ENCODE assay signal across 8 cellular contexts in the genomic region with DNA sequence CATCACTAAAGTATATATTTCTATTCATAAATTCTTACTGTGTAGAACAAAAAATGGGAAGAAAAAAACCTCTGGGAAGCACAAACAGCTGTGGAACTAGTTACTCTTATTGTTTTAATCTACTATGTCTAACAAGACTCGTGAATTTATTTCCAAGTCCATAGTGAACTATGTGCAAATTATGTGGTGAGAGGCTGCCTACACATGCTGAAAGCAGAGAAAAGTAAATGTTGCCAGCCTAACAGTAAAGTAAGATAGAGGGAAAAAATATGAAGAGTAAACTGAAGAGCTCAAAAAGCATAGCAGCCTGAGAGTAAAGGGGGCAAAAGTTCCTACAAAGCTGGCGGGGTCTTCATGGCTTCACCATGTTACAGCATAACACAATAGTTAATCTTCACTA. TPM values are rescaled to one million over a fixed set of nuclear protein-coding genes. Genes with fewer than 3 reads are reported as not detected.
A peak's percentile ranks its signal among the peaks of the same experiment; 100 is the strongest.
DNase-seq lines count a peak whose midpoint lies in the region; ATAC-seq and TF ChIP-seq lines count a peak whose summit lies in the region.

No MANE protein-coding gene starts in this region.

- peaks cover 35% of the 10 kb centered on the region for H3K4me1 Mint-ChIP-seq in MCF 10A (ENCODE audit: insufficient read depth, unreplicated experiment)
- peaks cover 79% of the 10 kb centered on the region for H3K4me1 Mint-ChIP-seq in activated B cell treated with CpG ODN at 0.5 μM for 24 hours
- peaks cover 27% of the 10 kb centered on the region for H3K4me1 Mint-ChIP-seq in glutamatergic neuron (ENCODE audit: low read depth, unreplicated experiment)

- H3K9me3 Mint-ChIP-seq in MCF 10A (ENCODE audit: unreplicated experiment), result no peaks in the 10 kb centered on the region
- no peaks in the 10 kb centered on the region for H3K9me3 Mint-ChIP-seq in activated B cell treated with CpG ODN at 0.5 μM for 24 hours
- H3K9me3 Mint-ChIP-seq in glutamatergic neuron (ENCODE audit: unreplicated experiment), result peaks cover 5% of the 10 kb centered on the region

- CTCF ChIA-PET in MCF 10A (lab: Yijun Ruan, JAX), result interaction anchor here (0.9 to 1.1 kb wide), 4 partner anchors 64 to 996 kb away, joined by 3 read pairs; no protein-coding TSS in a partner anchor
- CTCF ChIA-PET in activated B cell treated with CpG ODN at 0.5 μM for 24 hours (lab: Charles Lee), result interaction anchor here (1.0 to 2.5 kb wide), 2 partner anchors 64 to 276 kb away, joined by 4 to 7 read pairs; no protein-coding TSS in a partner anchor

- H3K4me1 ChIP-seq in breast epithelium (peaks cover 0 to 12% of the 10 kb centered on the region in 2 donors), stomach (peaks cover 21 to 80% (median 61%) of the 10 kb centered on the region in 4 donors)

- H3K36me3 Mint-ChIP-seq in MCF 10A (ENCODE audit: insufficient read depth, unreplicated experiment) (peaks cover 20% of the 10 kb centered on the region), activated B cell treated with CpG ODN at 0.5 μM for 24 hours (ENCODE audit: low read depth) (peaks cover 54% of the 10 kb centered on the region), glutamatergic neuron (ENCODE audit: unreplicated experiment) (no peaks in the 10 kb centered on the region)

- TF ChIP-seq CTCF in MCF 10A (IDR thresholded peaks at IDR 0.05; ENCODE audit: unreplicated experiment) (no peak), breast epithelium (IDR thresholded peaks at IDR 0.05) (no peak), activated B cell treated with CpG ODN at 0.5 μM for 24 hours (IDR thresholded peaks at IDR 0.05) (no peak), glutamatergic neuron (IDR thresholded peaks at IDR 0.05; ENCODE audit: partially characterized antibody, unreplicated experiment) (no peak), stomach (IDR thresholded peaks at IDR 0.05) (no peak)

- TF ChIP-seq POLR2A in breast epithelium (IDR thresholded peaks at IDR 0.05) (no peak), stomach (IDR thresholded peaks at IDR 0.05) (no peak)

- H3K36me3 ChIP-seq in breast epithelium (no peaks in the 10 kb centered on the region), stomach (peaks cover 0 to 9% (median 4%) of the 10 kb centered on the region in 4 donors)

- no peaks in the 10 kb centered on the region for H3K9me3 ChIP-seq in breast epithelium
- H3K9me3 ChIP-seq in stomach, result no peaks in the 10 kb centered on the region

- H3K27me3 Mint-ChIP-seq in MCF 10A (ENCODE audit: insufficient read depth, unreplicated experiment) (no peaks in the 10 kb centered on the region), activated B cell treated with CpG ODN at 0.5 μM for 24 hours (no peaks in the 10 kb centered on the region), glutamatergic neuron (ENCODE audit: unreplicated experiment) (peaks cover 4% of the 10 kb centered on the region)

- H3K27ac ChIP-seq in breast epithelium, result peak overlapping the region in 1 of 2 donors; percentile 30
- H3K27ac ChIP-seq in stomach, result peak overlapping the region in 3 of 5 donors; percentile 11 to 41 (median 28)

- BruUV-seq in MCF 10A (replicated peaks; lab: Mats Ljungman, UMichigan), result no TSS peak

- H3K4me3 ChIP-seq in breast epithelium (peak overlapping the region in 1 of 3 donors; percentile 86), stomach (peak overlapping the region in 2 of 4 donors; percentile 7 to 96)

- H3K4me3 Mint-ChIP-seq in MCF 10A (ENCODE audit: unreplicated experiment) (peak overlapping the region; percentile 84), activated B cell treated with CpG ODN at 0.5 μM for 24 hours (peak overlapping the region; percentile 91), glutamatergic neuron (ENCODE audit: unreplicated experiment) (peak overlapping the region; percentile 93)

- 35 to 46% (median 38%) methylated on average over 2 of the region's 2 CpGs for WGBS in stomach, 5 donors

- no peak for ATAC-seq in activated B cell treated with CpG ODN at 0.5 μM for 24 hours (ENCODE audit: low read depth)
- ATAC-seq in HG02588 (IDR thresholded peaks at IDR 0.05; ENCODE audit: unreplicated experiment), result no peak

- TF ChIP-seq EP300 in stomach (IDR thresholded peaks at IDR 0.05), result no peak

- POLR2A ChIA-PET in MCF 10A (lab: Yijun Ruan, JAX), result interaction anchor here (0.7 to 6.9 kb wide), 7 partner anchors 10 to 178 kb away, joined by 3 to 118 read pairs (median 10); a partner anchor contains a TSS
- POLR2A ChIA-PET in activated B cell treated with CpG ODN at 0.5 μM for 24 hours (lab: Charles Lee), result interaction anchor here (0.5 to 12.7 kb wide), 8 partner anchors 8 to 78 kb away, joined by 3 to 173 read pairs (median 9); a partner anchor contains a TSS

- peak overlapping the region; percentile 30 for H3K27ac Mint-ChIP-seq in MCF 10A (ENCODE audit: low read depth, unreplicated experiment)
- peak overlapping the region; percentile 65 for H3K27ac Mint-ChIP-seq in activated B cell treated with CpG ODN at 0.5 μM for 24 hours
- peak overlapping the region; percentile 31 for H3K27ac Mint-ChIP-seq in glutamatergic neuron (ENCODE audit: unreplicated experiment)

- intact Hi-C loops in MCF 10A (cut with micrococcal nuclease) (loop anchor here (5.0 kb wide), 2 partner anchors 77 to 123 kb away; a partner anchor contains a TSS), breast epithelium (cut with DNase I; ENCODE audit: low total_unique reads) (no loop called here), activated B cell treated with CpG ODN at 0.5 μM for 24 hours (cut with micrococcal nuclease) (loop anchor here (5.0 kb wide), 1 partner anchor 363 kb away; no protein-coding TSS in a partner anchor), stomach (cut with DNase I; ENCODE audit: low total_unique reads) (loop anchor here (10.0 kb wide), 1 partner anchor 65 kb away; no protein-coding TSS in a partner anchor)

- DNase-seq in MCF 10A (ENCODE audit: unreplicated experiment) (no peak), breast epithelium (ENCODE audit: low spot score in 2 of 2) (no peak), activated B cell treated with CpG ODN at 0.5 μM for 24 hours (no peak), glutamatergic neuron (no peak), stomach (no peak), activated gamma-delta T cell (lab: John Stamatoyannopoulos, UW) (no peak), kidney tubule cell (ENCODE audit: low spot score) (no peak)

- H3K27me3 ChIP-seq in breast epithelium, result no peaks in the 10 kb centered on the region
- no peaks in the 10 kb centered on the region for H3K27me3 ChIP-seq in stomach

RNA-seq across cellular contexts. Expression of a gene that starts 3.0 kb away (rescaled TPM):
- total RNA-seq in MCF 10A (2022) (173 and 200 TPM in 2 replicates), breast epithelium (100 to 1,000 TPM; 249 to 342 (median 259) TPM), activated B cell treated with CpG ODN at 0.5 μM for 24 hours (289 and 301 TPM in 2 replicates), glutamatergic neuron (ENCODE audit: unreplicated experiment) (294 TPM), stomach (100 to 1,000 TPM in 4 of 5 donors, 10 to 100 TPM in 1; 63.4 to 600 (median 187) TPM)
- 100 to 1,000 TPM; 104 to 180 (median 108) TPM for polyA plus RNA-seq in stomach
